In the genomic region with DNA sequence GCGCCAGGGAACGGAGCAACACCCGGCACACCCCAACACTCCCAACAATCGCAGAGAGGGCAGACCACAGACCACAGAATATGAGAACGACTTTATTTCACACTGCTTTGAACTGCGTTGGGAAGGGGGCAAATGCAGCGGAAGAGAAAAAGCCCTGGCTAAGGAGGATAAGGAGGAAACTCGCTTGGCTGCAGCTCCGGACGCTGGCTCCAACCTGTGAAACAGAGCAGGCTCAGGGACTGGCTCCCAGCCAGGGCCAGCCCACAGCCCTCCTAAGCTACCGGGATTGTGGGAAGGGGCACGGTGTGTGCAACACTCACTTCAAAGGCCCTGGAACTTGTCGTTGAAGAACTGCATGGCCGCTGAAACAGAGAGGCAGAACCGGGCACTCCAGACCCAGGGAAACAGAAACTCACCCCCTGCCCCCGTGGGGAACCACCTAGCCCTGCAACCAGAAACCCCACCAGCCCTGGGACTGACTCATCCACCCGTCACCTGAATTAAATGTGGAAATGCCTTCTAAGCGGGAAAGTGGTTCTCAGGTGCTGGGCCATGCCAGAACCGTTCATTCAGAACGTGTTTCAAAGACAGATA, we compare ENCODE assay signal across 18 cellular contexts. TPM values are rescaled to one million over a fixed set of nuclear protein-coding genes. Genes with fewer than 3 reads are reported as not detected.
"Had no signal": no experiment of that assay in that cellular context is flagged by ENCODE, and none has a peak within 500 bp of the region (broad histone marks: within the 10 kb centered on the region; RNA-seq: fewer than 3 reads in every experiment).

No MANE protein-coding gene starts in this region.

RNA-seq across cellular contexts. Expression of gene CXorf49B, which starts 2.4 kb away (rescaled TPM):
- total RNA-seq: activated CD4-positive, alpha-beta memory T cell treated with anti-CD3 and anti-CD28 coated beads, Interleukin-2, amount 10 ng/mL, durations not matched to agents 7 days and 5 days; activated CD4-positive, alpha-beta T cell treated with anti-CD3 and anti-CD28 coated beads for 36 hours; activated CD4-positive, alpha-beta T cell treated with anti-CD3 and anti-CD28 coated beads, Interleukin-2, amount 10 ng/mL, durations not matched to agents 7 days and 5 days; activated CD8-positive, alpha-beta memory T cell treated with anti-CD3 and anti-CD28 coated beads for 36 hours; activated naive CD8-positive, alpha-beta T cell treated with anti-CD3 and anti-CD28 coated beads, Interleukin-2, amount 10 ng/mL, durations not matched to agents 7 days and 5 days; activated T-helper 2 cell treated with anti-CD3 and anti-CD28 coated beads, Interferon-gamma antibody, Interleukin-2, Interleukin-4, amounts not matched to agents 10 μg/mL and 5 μg/mL and 100 μg/mL, durations not matched to agents 14 hours and 24 hours and 36 hours; adrenal gland; aorta; astrocyte; body of pancreas; breast epithelium; cardiac septum; cerebellum; T-cell; T-helper 1 cell treated with Interleukin-12 subunit alpha and Interleukin-12 subunit beta and Interleukin-4 antibody, amounts not matched to agents 30 ng/mL and 1 ng/mL, for 36 hours; T-helper 17 cell; T-helper 2 cell treated with Interferon-gamma antibody and Interleukin-4, amounts not matched to agents 100 ng/mL and 5 ng/mL, for 36 hours; WTC11 had no signal
- polyA plus RNA-seq: adrenal gland, aorta had no signal

RNA-seq across cellular contexts. Expression of gene CXorf49, which starts 42.7 kb away (rescaled TPM):
- total RNA-seq: activated CD4-positive, alpha-beta memory T cell treated with anti-CD3 and anti-CD28 coated beads, Interleukin-2, amount 10 ng/mL, durations not matched to agents 7 days and 5 days; activated CD4-positive, alpha-beta T cell treated with anti-CD3 and anti-CD28 coated beads for 36 hours; activated CD4-positive, alpha-beta T cell treated with anti-CD3 and anti-CD28 coated beads, Interleukin-2, amount 10 ng/mL, durations not matched to agents 7 days and 5 days; activated CD8-positive, alpha-beta memory T cell treated with anti-CD3 and anti-CD28 coated beads for 36 hours; activated naive CD8-positive, alpha-beta T cell treated with anti-CD3 and anti-CD28 coated beads, Interleukin-2, amount 10 ng/mL, durations not matched to agents 7 days and 5 days; activated T-helper 2 cell treated with anti-CD3 and anti-CD28 coated beads, Interferon-gamma antibody, Interleukin-2, Interleukin-4, amounts not matched to agents 10 μg/mL and 5 μg/mL and 100 μg/mL, durations not matched to agents 14 hours and 24 hours and 36 hours; adrenal gland; aorta; astrocyte; body of pancreas; breast epithelium; cardiac septum; cerebellum; T-cell; T-helper 1 cell treated with Interleukin-12 subunit alpha and Interleukin-12 subunit beta and Interleukin-4 antibody, amounts not matched to agents 30 ng/mL and 1 ng/mL, for 36 hours; T-helper 17 cell; T-helper 2 cell treated with Interferon-gamma antibody and Interleukin-4, amounts not matched to agents 100 ng/mL and 5 ng/mL, for 36 hours; WTC11 had no signal
- polyA plus RNA-seq: adrenal gland, aorta had no signal
